In the genomic region with DNA sequence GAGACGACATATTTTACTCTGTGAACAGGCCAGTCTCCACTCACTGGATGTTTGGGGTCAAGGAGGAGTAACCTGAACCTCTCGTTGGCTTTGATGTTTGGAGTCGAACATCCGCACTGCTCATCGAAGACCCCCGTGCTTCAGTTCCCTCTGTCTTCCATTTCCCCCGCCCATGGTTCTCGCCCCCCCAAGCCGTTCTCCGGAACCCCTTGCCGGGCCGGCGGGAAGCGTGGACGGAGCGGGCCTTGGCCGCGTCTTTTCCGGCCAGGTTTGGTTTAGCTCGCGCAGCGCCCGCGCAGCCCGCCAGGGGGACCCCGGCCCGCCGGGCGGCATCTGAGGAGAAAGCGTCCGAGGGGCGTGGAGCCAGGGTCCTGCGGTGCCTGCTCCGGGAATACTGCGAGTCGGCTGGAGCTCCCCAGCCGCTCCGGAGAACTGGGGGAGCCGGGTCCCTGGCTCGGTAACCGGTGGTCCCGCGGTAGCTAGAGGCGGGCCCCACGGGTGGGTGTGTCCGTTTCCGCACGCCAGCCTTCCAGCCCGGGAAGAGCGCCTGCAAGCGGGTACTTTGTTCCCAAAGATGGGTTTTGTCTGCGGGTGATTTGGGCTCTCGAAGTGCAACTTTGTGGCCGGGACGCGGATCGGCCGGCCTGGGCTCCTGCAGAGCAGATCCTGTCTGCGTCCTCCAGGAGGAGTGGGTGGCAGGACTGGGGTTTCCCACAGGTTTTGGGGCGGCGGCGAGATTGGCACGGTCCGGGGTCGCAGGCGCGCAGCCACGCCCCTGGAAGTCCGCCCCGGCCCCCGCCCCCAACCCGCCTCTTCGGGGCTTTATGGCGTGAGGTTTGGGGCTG, we compare ENCODE assay signal across 8 cellular contexts. TPM values are rescaled to one million over a fixed set of nuclear protein-coding genes. Genes with fewer than 3 reads are reported as not detected.
DNase-seq lines count a peak whose midpoint lies in the region; ATAC-seq, FAIRE-seq and TF ChIP-seq lines count a peak whose summit lies in the region.

No MANE protein-coding gene starts in this region.

- CTCF ChIA-PET in PC-3 (lab: Charles Lee): interaction anchor here (0.6 kb wide), 1 partner anchor 300 kb away, joined by 3 read pairs; no protein-coding TSS in a partner anchor

- H3K9ac ChIP-seq in PC-3 (ENCODE audit: low read length): no peak overlapping the region

- no peaks in the 10 kb centered on the region for H3F3A ChIP-seq in PC-3 (ENCODE audit: low read length, unreplicated experiment)

- no peaks in the 10 kb centered on the region for H4K20me1 ChIP-seq in PC-3 (ENCODE audit: low read length)

- DNase-seq in GM06990 (ENCODE audit: extremely low read depth, insufficient read length): peak; percentile 68
- peak; percentile 27 for DNase-seq in PC-3
- peak; percentile 25 for DNase-seq in activated gamma-delta T cell treated with anti-CD3 and anti-CD28 coated beads, Interleukin-2, amount 50 U/mL, for 16 hours (ENCODE audit: low read depth)
- peak in 23 of 42 donors; percentile 1 to 43 (median 15) for DNase-seq in head of caudate nucleus
- DNase-seq in pancreas: peak; percentile 13 to 83 (median 44)
- DNase-seq in NCI-H510A treated with DMSO at 0.1 percent for 48 hours (lab: John Stamatoyannopoulos, UW): no peak
- DNase-seq in hippocampal formation (lab: John Stamatoyannopoulos, UW): no peak

- TF ChIP-seq CTCF in GM06990 (IDR thresholded peaks at IDR 0.05; ENCODE audit: insufficient read depth, low read length, poor library complexity, severe bottlenecking) (peak; percentile 64), PC-3 (conservative IDR thresholded peaks at IDR 0.05; ENCODE audit: low read depth, low read length) (peak; percentile 60), pancreas (IDR thresholded peaks at IDR 0.05) (peak; percentile 13 to 50 (median 28))

- no peaks in the 10 kb centered on the region for H3K9me2 ChIP-seq in PC-3 (replicated peaks; ENCODE audit: low read length)

- ATAC-seq in HG02610 (IDR thresholded peaks at IDR 0.05; ENCODE audit: unreplicated experiment): peak; percentile 64
- ATAC-seq in PC-3: peak; percentile 67
- ATAC-seq in pancreas: peak; percentile 71 to 86 (median 79)

- peak overlapping the region; percentile 82 for H3K4me2 ChIP-seq in PC-3 (ENCODE audit: low read length)

- peak overlapping the region; percentile 63 for H3K4me3 ChIP-seq in GM06990 (replicated peaks; ENCODE audit: low read depth, low read length)
- peak overlapping the region; percentile 65 for H3K4me3 ChIP-seq in PC-3 (ENCODE audit: low read length)
- peak overlapping the region; percentile 4 to 60 (median 48) for H3K4me3 ChIP-seq in pancreas

- no peaks in the 10 kb centered on the region; the same call in 1 of the 2 replicates for H3K27me3 ChIP-seq in GM06990 (replicated peaks; ENCODE audit: control insufficient read depth, insufficient read depth, low read length)
- H3K27me3 ChIP-seq in PC-3 (ENCODE audit: low read length): peaks cover 27% of the 10 kb centered on the region
- H3K27me3 ChIP-seq in pancreas: peaks cover 0 to 6% (median 3%) of the 10 kb centered on the region in 4 donors

- no TSS peak for BruUV-seq in PC-3 (replicated peaks; lab: Mats Ljungman, UMichigan)

- intact Hi-C loops in PC-3 (cut with micrococcal nuclease) (loop anchor here (5.0 kb wide), 1 partner anchor 332 kb away; no protein-coding TSS in a partner anchor), head of caudate nucleus (cut with DNase I) (no loop called here), pancreas (cut with DNase I) (no loop called here)

- H3K79me2 ChIP-seq in PC-3 (ENCODE audit: low read length): no peaks in the 10 kb centered on the region

- H3K36me3 ChIP-seq in GM06990 (ENCODE audit: control insufficient read depth, insufficient read depth, low read length): no peaks in the 10 kb centered on the region
- no peaks in the 10 kb centered on the region for H3K36me3 ChIP-seq in PC-3 (ENCODE audit: low read depth, low read length)
- H3K36me3 ChIP-seq in pancreas: no peaks in the 10 kb centered on the region

- POLR2A ChIA-PET in PC-3 (lab: Charles Lee; ENCODE audit: unreplicated experiment): no interaction called here

- H3K27ac ChIP-seq in PC-3 (ENCODE audit: low read length) (no peak overlapping the region), pancreas (peak overlapping the region in 1 of 4 donors; percentile 19)

- H3K4me1 ChIP-seq in PC-3 (ENCODE audit: insufficient read depth, low read length) (no peaks in the 10 kb centered on the region), pancreas (no peaks in the 10 kb centered on the region)

- H3K9me3 ChIP-seq in PC-3 (ENCODE audit: low read length) (no peaks in the 10 kb centered on the region), pancreas (no peaks in the 10 kb centered on the region)

- FAIRE-seq in pancreas (lab: Jason Lieb, UNC): no peak

- WGBS in pancreas, 2 donors: 1 to 2% methylated on average over 73 to 74 of the region's 74 CpGs

- H2AFZ ChIP-seq in PC-3 (ENCODE audit: low read length): peak overlapping the region; percentile 72

RNA-seq across cellular contexts. Expression of gene TMEM200A, which starts 0.4 kb away (rescaled TPM):
- total RNA-seq in PC-3 (2014; rRNA removed): 0.40 TPM in 1 of 2 replicates, not detected in the other
- total RNA-seq in pancreas: 1 to 10 TPM in 3 of 6 donors, under 1 TPM in 3; 0.32 to 5.1 (median 1.3) TPM
- polyA plus RNA-seq in pancreas: 1 to 10 TPM in 1 of 2 donors, under 1 TPM in 1; 0.57 to 7.3 TPM

Comparison
In these comparisons a context has a peak if more than half of its experiments do, and no peak if none do; other contexts are left out.
1. DNase-seq: peak in GM06990 (single experiment), PC-3 (single experiment), activated gamma-delta T cell treated with anti-CD3 and anti-CD28 coated beads, Interleukin-2, amount 50 U/mL, for 16 hours (single experiment), head of caudate nucleus (23 of 42) and pancreas (6 of 6); none in NCI-H510A treated with DMSO at 0.1 percent for 48 hours (single experiment) and hippocampal formation (0 of 2).
2. Peak in every context shown above with its lines, with median percentiles within 50 percentile points of each other: H3K4me3 ChIP-seq, CTCF ChIP-seq and ATAC-seq.